In genomic region chr12:122946690-122947271, GRCh38 we compare ENCODE assay signal across 8 cellular contexts. TPM values are rescaled to one million over a fixed set of nuclear protein-coding genes. Genes with fewer than 3 reads are reported as not detected.
A peak's percentile ranks its signal among the peaks of the same experiment; 100 is the strongest.
DNase-seq lines count a peak whose midpoint lies in the region; ATAC-seq and TF ChIP-seq lines count a peak whose summit lies in the region.

No MANE protein-coding gene starts in this region.

- ATAC-seq in HG02610 (IDR thresholded peaks at IDR 0.05; ENCODE audit: unreplicated experiment) = peak; percentile 88

- H4K20me1 ChIP-seq in OCI-LY3 (ENCODE audit: insufficient read depth, low read length) = no peaks in the 10 kb centered on the region

- 51% methylated on average over 7 of the region's 7 CpGs for WGBS in prostate gland

- H3K36me3 ChIP-seq in OCI-LY3 (replicated peaks; ENCODE audit: low read depth, low read length) (no peaks in the 10 kb centered on the region), prostate gland (no peaks in the 10 kb centered on the region)

- intact Hi-C loops in prostate gland (cut with DNase I) = no loop called here

- TF ChIP-seq POLR2A in prostate gland (IDR thresholded peaks at IDR 0.05) = no peak

- no peak overlapping the region for H3K4me3 ChIP-seq in OCI-LY3 (ENCODE audit: low read length)
- H3K4me3 ChIP-seq in fibroblast of mammary gland (ENCODE audit: control insufficient read depth, low read depth, low read length) = no peak overlapping the region
- H3K4me3 ChIP-seq in prostate gland = no peak overlapping the region

- TF ChIP-seq CTCF in OCI-LY3 (IDR thresholded peaks at IDR 0.05; ENCODE audit: low read depth, low read length) = peak; percentile 23; the same call in 1 of the 2 replicates
- peak; percentile 48 for TF ChIP-seq CTCF in fibroblast of mammary gland (conservative IDR thresholded peaks at IDR 0.05; ENCODE audit: control insufficient read depth, insufficient read depth, low read depth, low read length)
- peak in 2 of 4 experiments; percentile 38 to 60 for TF ChIP-seq CTCF in prostate gland (IDR thresholded peaks at IDR 0.05)

- DNase-seq in G401 (ENCODE audit: low spot score) (peak; percentile 43), fibroblast of mammary gland (ENCODE audit: low read depth) (peak; percentile 100), prostate gland (ENCODE audit: low spot score) (peak; percentile 93), ureter (ENCODE audit: low spot score) (peak; percentile 94), retina (no peak)
- DNase-seq in activated T-cell treated with anti-CD3 and anti-CD28 coated beads, Interleukin-2, amount 50 U/mL, for 48 hours = peak; percentile 92 to 93

- H3K4me1 ChIP-seq in OCI-LY3 (ENCODE audit: low read length) (peaks cover 9% of the 10 kb centered on the region; the same call in 1 of the 2 replicates), prostate gland (replicated peaks) (no peaks in the 10 kb centered on the region)

- no peak overlapping the region for H3K4me2 ChIP-seq in OCI-LY3 (ENCODE audit: low read length)

- H2AFZ ChIP-seq in OCI-LY3 (ENCODE audit: low read depth, low read length) = no peak overlapping the region; the same call in 1 of the 2 replicates

- H3K27me3 ChIP-seq in OCI-LY3 (ENCODE audit: low read depth, low read length) (peaks cover 10% of the 10 kb centered on the region; the same call in 1 of the 2 replicates), prostate gland (replicated peaks; ENCODE audit: insufficient read depth) (no peaks in the 10 kb centered on the region)

- in situ Hi-C loops in G401 (cut with HindIII; ENCODE audit: low sequenced_read_pairs) = loop anchor here (5.0 kb wide), 1 partner anchor 64 kb away; no protein-coding TSS in a partner anchor

- H3K9me3 ChIP-seq in OCI-LY3 (ENCODE audit: insufficient read depth, low read length) (no peaks in the 10 kb centered on the region), prostate gland (no peaks in the 10 kb centered on the region)

- H3K27ac ChIP-seq in OCI-LY3 (ENCODE audit: low read length) (no peak overlapping the region), prostate gland (peak overlapping the region; percentile 68 to 78)

- H3K9ac ChIP-seq in OCI-LY3 (ENCODE audit: low read length) = no peak overlapping the region

- H3K79me2 ChIP-seq in OCI-LY3 (ENCODE audit: low read length) = no peaks in the 10 kb centered on the region

RNA-seq across cellular contexts. Expression of gene ABCB9, which starts 19.5 kb away (rescaled TPM):
- total RNA-seq in G401 (2014; rRNA removed; shearing (Covaris generic)) = 3.8 and 7.4 TPM in 2 replicates
- total RNA-seq in prostate gland (10 to 100 TPM in 1 of 2 donors, 1 to 10 TPM in 1; 8.2 to 50.0 TPM), ureter (7.2 TPM)

RNA-seq across cellular contexts. Expression of gene OGFOD2, which starts 28.3 kb away (rescaled TPM):
- 23.6 and 45.3 TPM in 2 replicates for total RNA-seq in G401 (2014; rRNA removed; shearing (Covaris generic))
- total RNA-seq in prostate gland (10 to 100 TPM; 26.3 to 27.6 TPM), ureter (24.5 TPM)

RNA-seq across cellular contexts. Expression of gene ARL6IP4, which starts 33.7 kb away (rescaled TPM):
- 315 and 347 TPM in 2 replicates for total RNA-seq in G401 (2014; rRNA removed; shearing (Covaris generic))
- total RNA-seq in prostate gland (100 to 1,000 TPM; 232 to 257 TPM), ureter (130 TPM)

RNA-seq across cellular contexts. Expression of gene VPS37B, which starts 50.9 kb away (rescaled TPM):
- 38.3 and 53.4 TPM in 2 replicates for total RNA-seq in G401 (2014; rRNA removed; shearing (Covaris generic))
- 10 to 100 TPM; 37.6 to 67.7 TPM for total RNA-seq in prostate gland
- 59.7 TPM for total RNA-seq in ureter
